8 cellular contexts compared by ENCODE assay signal in genomic region chr17:44198721-44199552, GRCh38. TPM values are rescaled to one million over a fixed set of nuclear protein-coding genes. Genes with fewer than 3 reads are reported as not detected.
DNase-seq lines count a peak whose midpoint lies in the region; ATAC-seq and TF ChIP-seq lines count a peak whose summit lies in the region.

No MANE protein-coding gene starts in this region.

- H3K36me3 ChIP-seq in mucosa of descending colon (ENCODE audit: low read depth) (peaks cover 4% of the 10 kb centered on the region), thoracic aorta (peaks cover 18% of the 10 kb centered on the region)

- H3K9me3 ChIP-seq in mucosa of descending colon (no peaks in the 10 kb centered on the region), thoracic aorta (no peaks in the 10 kb centered on the region)

- DNase-seq in NCI-H2081 (lab: John Stamatoyannopoulos, UW) (peak; percentile 56 to 59), NCI-H2081 treated with DMSO at 0.1 percent for 48 hours (lab: John Stamatoyannopoulos, UW) (no peak), NCI-H69 (lab: John Stamatoyannopoulos, UW) (peak; percentile 84), activated T-cell treated with anti-CD3 and anti-CD28 coated beads for 24 hours (ENCODE audit: low read depth) (peak; percentile 30), epithelial cell of prostate (ENCODE audit: low read depth, low spot score) (no peak), mucosa of descending colon (peak; percentile 71 to 86 (median 84)), thoracic aorta (ENCODE audit: low spot score) (no peak)

- H3K4me1 ChIP-seq in mucosa of descending colon (ENCODE audit: low read depth) (peaks cover 22% of the 10 kb centered on the region), thoracic aorta (ENCODE audit: control insufficient read depth in 1 of 2, low read depth in 2 of 2) (peaks cover 12 to 29% of the 10 kb centered on the region in 2 donors)

- H3K27ac ChIP-seq in epithelial cell of prostate (peak overlapping the region; percentile 98), thoracic aorta (peak overlapping the region; percentile 93 to 95)

- intact Hi-C loops in mucosa of descending colon (cut with DNase I, micrococcal nuclease) = no loop called here

- peak; percentile 17 for ATAC-seq in HG02852 (IDR thresholded peaks at IDR 0.05; ENCODE audit: unreplicated experiment)
- ATAC-seq in mucosa of descending colon = peak; percentile 51
- no peak for ATAC-seq in thoracic aorta (ENCODE audit: insufficient number of reproducible peaks, low FRiP score, low read depth)

- no peaks in the 10 kb centered on the region for H3K27me3 ChIP-seq in thoracic aorta (replicated peaks; ENCODE audit: insufficient read depth)

- TF ChIP-seq CTCF in mucosa of descending colon (IDR thresholded peaks at IDR 0.05) (no peak), thoracic aorta (IDR thresholded peaks at IDR 0.05) (no peak)

- H3K4me3 ChIP-seq in mucosa of descending colon (peak overlapping the region; percentile 90), thoracic aorta (peak overlapping the region; percentile 92)

RNA-seq across cellular contexts. Expression of gene ATXN7L3, which starts 0.7 kb away (rescaled TPM):
- total RNA-seq in mucosa of descending colon (10 to 100 TPM; 86.8 to 96.4 (median 89.0) TPM), thoracic aorta (10 to 100 TPM; 46.5 to 55.8 TPM)

RNA-seq across cellular contexts. Expression of gene TMUB2, which starts 12.2 kb away (rescaled TPM):
- total RNA-seq in mucosa of descending colon (10 to 100 TPM; 47.2 to 58.6 (median 49.1) TPM), thoracic aorta (10 to 100 TPM; 20.4 to 42.8 TPM)

RNA-seq across cellular contexts. Expression of gene UBTF, which starts 20.5 kb away (rescaled TPM):
- total RNA-seq in mucosa of descending colon (10 to 100 TPM; 68.6 to 88.4 (median 73.4) TPM), thoracic aorta (10 to 100 TPM; 48.2 to 55.4 TPM)

RNA-seq across cellular contexts. Expression of gene ASB16, which starts 28.4 kb away (rescaled TPM):
- 1 to 10 TPM in 1 of 3 donors, under 1 TPM in 1, not detected in 1; 0.29 to 1.7 TPM for total RNA-seq in mucosa of descending colon
- total RNA-seq in thoracic aorta = 1 to 10 TPM; 2.3 to 3.9 TPM

RNA-seq across cellular contexts. Expression of gene HROB, which starts 57.2 kb away (rescaled TPM):
- total RNA-seq in mucosa of descending colon (1 to 10 TPM; 1.5 to 3.0 (median 1.8) TPM), thoracic aorta (1 to 10 TPM in 1 of 2 donors, under 1 TPM in 1; 0.85 to 2.6 TPM)

Comparison
In these comparisons a context has a peak if more than half of its experiments do, and no peak if none do; other contexts are left out.
1. DNase-seq: peak in NCI-H2081 (2 of 2), NCI-H69 (single experiment), activated T-cell treated with anti-CD3 and anti-CD28 coated beads for 24 hours (single experiment) and mucosa of descending colon (3 of 3); none in NCI-H2081 treated with DMSO at 0.1 percent for 48 hours (single experiment), epithelial cell of prostate (single experiment) and thoracic aorta (single experiment).